In the genomic region with DNA sequence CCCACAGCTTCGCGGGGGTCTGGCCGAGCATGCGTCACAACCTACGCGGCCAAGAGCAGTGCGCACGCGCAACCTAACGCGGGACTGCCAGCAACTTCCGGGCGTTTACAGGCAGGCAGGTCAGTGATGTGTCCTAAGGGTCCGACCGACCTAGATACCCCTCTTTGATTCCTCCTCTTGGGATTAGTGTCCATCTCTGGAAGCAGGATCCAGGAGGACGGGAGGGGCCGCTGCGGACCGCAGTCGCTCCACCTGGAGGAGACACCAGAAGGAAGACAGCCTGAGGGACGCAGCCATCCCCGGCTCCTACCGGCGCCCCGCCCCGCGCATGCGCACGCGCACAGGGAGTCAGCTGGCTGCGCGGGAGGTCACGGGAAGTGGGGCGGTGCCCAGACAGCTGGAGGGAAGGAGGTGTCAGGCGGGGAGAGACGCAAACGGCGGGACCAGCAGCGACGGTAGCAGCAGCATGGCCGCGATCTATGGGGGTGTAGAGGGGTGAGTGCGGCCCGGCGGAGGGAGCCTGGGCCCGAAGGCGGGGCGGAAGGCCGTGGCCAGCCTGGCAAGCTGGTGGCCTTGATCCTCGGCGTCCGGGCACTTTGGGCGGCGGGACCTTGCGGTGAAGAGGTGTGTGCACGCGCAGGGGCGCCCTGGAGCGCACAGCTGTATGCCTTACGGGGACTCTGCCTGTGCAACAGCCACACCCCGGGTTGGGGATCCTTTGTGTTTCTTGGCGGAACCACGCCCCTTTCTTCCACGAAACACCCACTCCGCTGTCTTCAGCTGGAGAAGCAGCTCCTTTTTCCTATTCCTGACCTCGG, we compare ENCODE assay signal across 8 cellular contexts. TPM values are rescaled to one million over a fixed set of nuclear protein-coding genes. Genes with fewer than 3 reads are reported as not detected.
DNase-seq lines count a peak whose midpoint lies in the region; ATAC-seq and TF ChIP-seq lines count a peak whose summit lies in the region.

A gene (plus strand): TSS at position 431 of the 818 bp plus-strand sequence. CDS start 36 bp downstream, at position 467.

- TF ChIP-seq CTCF in fibroblast of pulmonary artery (IDR thresholded peaks at IDR 0.05; ENCODE audit: low read length, missing control alignments) = no peak
- TF ChIP-seq CTCF in nephron (IDR thresholded peaks at IDR 0.05; ENCODE audit: unreplicated experiment in 3 of 3) = no peak

- no peaks in the 10 kb centered on the region for H3K9me3 ChIP-seq in ES-I3 (ENCODE audit: control insufficient read depth, insufficient read depth, low read length)
- H3K9me3 ChIP-seq in HAP-1 = no peaks in the 10 kb centered on the region
- H3K9me3 ChIP-seq in MG63 = no peaks in the 10 kb centered on the region

- peaks cover 5% of the 10 kb centered on the region; the same call in 1 of the 2 replicates for H3K4me1 ChIP-seq in ES-I3 (ENCODE audit: insufficient read depth, low read length)
- peaks cover 7% of the 10 kb centered on the region for H3K4me1 ChIP-seq in HAP-1

- ATAC-seq in stimulated activated naive CD8-positive, alpha-beta T cell treated with anti-CD3 and anti-CD28 coated beads, Interleukin-15, Interleukin-2, amounts not matched to agents 100 U/mL and 50 U/mL, for 24 hours = peak; percentile 85

- H3K36me3 Mint-ChIP-seq in nephron (ENCODE audit: low read depth) = peaks cover 23% of the 10 kb centered on the region

- H3K36me3 ChIP-seq in ES-I3 (ENCODE audit: insufficient read depth, low read length) = peaks cover 2% of the 10 kb centered on the region; the same call in 1 of the 2 replicates
- peaks cover 3% of the 10 kb centered on the region; the same call in 1 of the 2 replicates for H3K36me3 ChIP-seq in HAP-1 (replicated peaks)
- H3K36me3 ChIP-seq in MG63 = no peaks in the 10 kb centered on the region; the same call in 1 of the 2 replicates

- H3K27ac Mint-ChIP-seq in nephron = peak within 1 kb of the TSS; percentile 88 to 98 (median 98)

- H3K4me1 Mint-ChIP-seq in nephron = peaks cover 25% of the 10 kb centered on the region

- no peaks in the 10 kb centered on the region for H3K27me3 Mint-ChIP-seq in nephron (ENCODE audit: low read depth)

- no peaks in the 10 kb centered on the region for H3K9me3 Mint-ChIP-seq in nephron

- in situ Hi-C loops in HAP-1 (cut with MboI; ENCODE audit: low sequenced_read_pairs) = no loop called here

- DNase-seq in HAP-1 (ENCODE audit: low spot score in 2 of 2) (peak; percentile 94 to 97), MG63 (peak; percentile 94), SHP77 (lab: John Stamatoyannopoulos, UW) (peak; percentile 82 to 91), fibroblast of pulmonary artery (ENCODE audit: low read depth) (peak; percentile 97)
- peak; percentile 97 for DNase-seq in activated effector memory CD4-positive, alpha-beta T cell treated with Interleukin-2 at 50 U/mL for 16 hours
- peak; percentile 97 for DNase-seq in stimulated activated naive CD8-positive, alpha-beta T cell treated with anti-CD3 and anti-CD28 coated beads, Interleukin-15, Interleukin-2, amounts not matched to agents 100 U/mL and 50 U/mL, for 24 hours

- peak within 1 kb of the TSS; percentile 59 for H3K4me3 ChIP-seq in HAP-1
- H3K4me3 ChIP-seq in MG63 = peak within 1 kb of the TSS; percentile 96
- peak within 1 kb of the TSS; percentile 91 for H3K4me3 ChIP-seq in fibroblast of pulmonary artery (replicated peaks; ENCODE audit: low read depth, low read length)

- peak within 1 kb of the TSS; percentile 84 for H3K9ac ChIP-seq in ES-I3 (ENCODE audit: low read depth, low read length)

- no peaks in the 10 kb centered on the region for H3K27me3 ChIP-seq in HAP-1 (ENCODE audit: low read depth)
- H3K27me3 ChIP-seq in MG63 = no peaks in the 10 kb centered on the region

- H3K4me3 Mint-ChIP-seq in nephron = peak within 1 kb of the TSS; percentile 90 to 94 (median 93)

RNA-seq across cellular contexts. Expression of the gene that starts here (rescaled TPM):
- total RNA-seq in MG63 (2014; rRNA removed; shearing (Covaris generic); ENCODE audit: low replicate concordance) = 46.8 and 82.8 TPM in 2 replicates

Comparison
In these comparisons a context has a peak if more than half of its experiments do, and no peak if none do; other contexts are left out.
1. Peak in every context shown above with its lines: DNase-seq, ATAC-seq and H3K4me3 ChIP-seq.